Comparison of ENCODE assay signal across 9 cellular contexts in the genomic region with DNA sequence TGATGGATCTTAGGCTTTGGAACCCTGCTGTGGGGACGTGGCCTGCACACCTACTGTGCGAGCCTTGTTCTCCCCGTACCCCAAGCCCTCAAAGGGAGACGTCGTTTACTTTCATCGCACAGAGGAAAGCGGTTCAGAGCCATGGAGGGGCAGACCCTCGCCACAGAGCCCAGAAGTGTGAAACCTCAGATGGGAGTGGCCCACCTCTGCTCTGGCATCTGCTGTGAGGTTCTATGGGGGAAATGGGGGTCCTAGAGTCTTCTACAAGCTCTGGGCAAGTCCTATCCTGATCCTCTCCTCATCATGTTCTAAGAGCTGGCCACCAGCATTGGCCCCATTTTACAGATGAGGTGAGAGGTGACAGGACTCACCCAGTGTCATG. TPM values are rescaled to one million over a fixed set of nuclear protein-coding genes. Genes with fewer than 3 reads are reported as not detected.
DNase-seq lines count a peak whose midpoint lies in the region; ATAC-seq lines count a peak whose summit lies in the region.
"Had no signal": no experiment of that assay in that cellular context is flagged by ENCODE, and none has a peak within 500 bp of the region (broad histone marks: within the 10 kb centered on the region; RNA-seq: fewer than 3 reads in every experiment).

No MANE protein-coding gene starts in this region.

- POLR2A ChIA-PET in activated CD4-positive, alpha-beta memory T cell treated with anti-CD3 and anti-CD28 coated beads for 36 hours (lab: Charles Lee): no interaction called here

- no peak overlapping the region for H3K27ac ChIP-seq in iPS-18a (ENCODE audit: low read length)

- peak overlapping the region; percentile 21 for H3K9ac ChIP-seq in iPS-18a (ENCODE audit: low read length)

- no peak overlapping the region for H3K4me3 ChIP-seq in iPS-18a (ENCODE audit: low read length)
- H3K4me3 ChIP-seq: pancreas had no signal

- ATAC-seq in activated CD8-positive, alpha-beta memory T cell treated with anti-CD3 and anti-CD28 coated beads, Interleukin-2, amount 10 ng/mL, durations not matched to agents 7 days and 5 days: no peak
- no peak for ATAC-seq in stimulated activated naive CD8-positive, alpha-beta T cell treated with anti-CD3 and anti-CD28 coated beads, Interleukin-15, Interleukin-2, amounts not matched to agents 100 U/mL and 50 U/mL, for 24 hours
- no peak for ATAC-seq in GM21717 (IDR thresholded peaks at IDR 0.05; ENCODE audit: unreplicated experiment)
- ATAC-seq: pancreas had no signal

- no peaks in the 10 kb centered on the region for H3K9me3 Mint-ChIP-seq in activated CD8-positive, alpha-beta memory T cell treated with anti-CD3 and anti-CD28 coated beads, Interleukin-2, amount 10 ng/mL, durations not matched to agents 7 days and 5 days (ENCODE audit: low read depth)
- no peaks in the 10 kb centered on the region for H3K9me3 Mint-ChIP-seq in activated CD4-positive, alpha-beta memory T cell treated with anti-CD3 and anti-CD28 coated beads for 36 hours

- peak overlapping the region; percentile 89 for H3K4me3 Mint-ChIP-seq in activated CD8-positive, alpha-beta memory T cell treated with anti-CD3 and anti-CD28 coated beads, Interleukin-2, amount 10 ng/mL, durations not matched to agents 7 days and 5 days
- H3K4me3 Mint-ChIP-seq in activated CD4-positive, alpha-beta memory T cell treated with anti-CD3 and anti-CD28 coated beads for 36 hours: peak overlapping the region; percentile 83

- peak; percentile 67 for DNase-seq in activated CD8-positive, alpha-beta memory T cell treated with anti-CD3 and anti-CD28 coated beads, Interleukin-2, amount 10 ng/mL, durations not matched to agents 7 days and 5 days
- no peak for DNase-seq in activated CD8-positive, alpha-beta memory T cell treated with anti-CD3 and anti-CD28 coated beads, Interleukin-2, amount 50 U/mL, for 48 hours
- DNase-seq in activated CD4-positive, alpha-beta memory T cell treated with anti-CD3 and anti-CD28 coated beads for 36 hours: no peak
- DNase-seq in stimulated activated naive CD8-positive, alpha-beta T cell treated with anti-CD3 and anti-CD28 coated beads, Interleukin-15, Interleukin-2, amounts not matched to agents 100 U/mL and 50 U/mL, for 24 hours: peak; percentile 41
- DNase-seq in cerebellar cortex (ENCODE audit: low spot score) (no peak), NCI-H510A (lab: John Stamatoyannopoulos, UW) (no peak)

- no peaks in the 10 kb centered on the region for H3K27me3 Mint-ChIP-seq in activated CD8-positive, alpha-beta memory T cell treated with anti-CD3 and anti-CD28 coated beads, Interleukin-2, amount 10 ng/mL, durations not matched to agents 7 days and 5 days
- no peaks in the 10 kb centered on the region for H3K27me3 Mint-ChIP-seq in activated CD4-positive, alpha-beta memory T cell treated with anti-CD3 and anti-CD28 coated beads for 36 hours

- H3K4me1 ChIP-seq in iPS-18a (ENCODE audit: control insufficient read depth, low read depth, low read length): peaks cover 15% of the 10 kb centered on the region

- CTCF ChIA-PET in activated CD8-positive, alpha-beta memory T cell treated with anti-CD3 and anti-CD28 coated beads, Interleukin-2, amount 10 ng/mL, durations not matched to agents 7 days and 5 days (lab: Charles Lee): interaction anchor here (1.7 to 6.2 kb wide), 3 partner anchors 9 to 124 kb away, joined by 5 to 83 read pairs (median 7); a partner anchor contains a TSS
- CTCF ChIA-PET in activated CD4-positive, alpha-beta memory T cell treated with anti-CD3 and anti-CD28 coated beads for 36 hours (lab: Charles Lee): no interaction called here

- H3K27me3 ChIP-seq in iPS-18a (ENCODE audit: control insufficient read depth, insufficient read depth, low read length): peaks cover 13% of the 10 kb centered on the region
- H3K27me3 ChIP-seq: pancreas had no signal

- intact Hi-C loops in activated CD4-positive, alpha-beta memory T cell treated with anti-CD3 and anti-CD28 coated beads for 36 hours (cut with micrococcal nuclease): no loop called here

- H3K36me3 Mint-ChIP-seq in activated CD8-positive, alpha-beta memory T cell treated with anti-CD3 and anti-CD28 coated beads, Interleukin-2, amount 10 ng/mL, durations not matched to agents 7 days and 5 days: peaks cover 2% of the 10 kb centered on the region
- H3K36me3 Mint-ChIP-seq in activated CD4-positive, alpha-beta memory T cell treated with anti-CD3 and anti-CD28 coated beads for 36 hours: peaks cover 2% of the 10 kb centered on the region

- H3K36me3 ChIP-seq in iPS-18a (ENCODE audit: control insufficient read depth, low read depth, low read length): no peaks in the 10 kb centered on the region
- H3K36me3 ChIP-seq: pancreas had no signal

- H3K9me3 ChIP-seq in iPS-18a (ENCODE audit: control insufficient read depth, low read depth, low read length): no peaks in the 10 kb centered on the region
- H3K9me3 ChIP-seq: pancreas had no signal

- H3K27ac Mint-ChIP-seq in activated CD8-positive, alpha-beta memory T cell treated with anti-CD3 and anti-CD28 coated beads, Interleukin-2, amount 10 ng/mL, durations not matched to agents 7 days and 5 days: peak overlapping the region; percentile 95
- peak overlapping the region; percentile 95 for H3K27ac Mint-ChIP-seq in activated CD4-positive, alpha-beta memory T cell treated with anti-CD3 and anti-CD28 coated beads for 36 hours

- peaks cover 56% of the 10 kb centered on the region for H3K4me1 Mint-ChIP-seq in activated CD8-positive, alpha-beta memory T cell treated with anti-CD3 and anti-CD28 coated beads, Interleukin-2, amount 10 ng/mL, durations not matched to agents 7 days and 5 days
- H3K4me1 Mint-ChIP-seq in activated CD4-positive, alpha-beta memory T cell treated with anti-CD3 and anti-CD28 coated beads for 36 hours (ENCODE audit: low read depth): peaks cover 52% of the 10 kb centered on the region

RNA-seq across cellular contexts. Expression of a gene that starts 3.7 kb away (rescaled TPM):
- total RNA-seq in activated CD8-positive, alpha-beta memory T cell treated with anti-CD3 and anti-CD28 coated beads, Interleukin-2, amount 10 ng/mL, durations not matched to agents 7 days and 5 days: 100 to 1,000 TPM in 1 of 2 experiments, 10 to 100 TPM in 1; 96.5 to 111 TPM
- total RNA-seq in activated CD4-positive, alpha-beta memory T cell treated with anti-CD3 and anti-CD28 coated beads for 36 hours: 10 to 100 TPM; 61.9 to 68.1 TPM

RNA-seq across cellular contexts. Expression of a gene that starts 8.2 kb away (rescaled TPM):
- total RNA-seq in activated CD8-positive, alpha-beta memory T cell treated with anti-CD3 and anti-CD28 coated beads, Interleukin-2, amount 10 ng/mL, durations not matched to agents 7 days and 5 days: 1 to 10 TPM in 1 of 2 experiments, under 1 TPM in 1; 0.56 to 1.6 TPM
- under 1 TPM; 0.36 to 0.38 TPM for total RNA-seq in activated CD4-positive, alpha-beta memory T cell treated with anti-CD3 and anti-CD28 coated beads for 36 hours

Comparison
In these comparisons a context has a peak if more than half of its experiments do, and no peak if none do; other contexts are left out.
1. DNase-seq: peak in activated CD8-positive, alpha-beta memory T cell treated with anti-CD3 and anti-CD28 coated beads, Interleukin-2, amount 10 ng/mL, durations not matched to agents 7 days and 5 days (single experiment) and stimulated activated naive CD8-positive, alpha-beta T cell treated with anti-CD3 and anti-CD28 coated beads, Interleukin-15, Interleukin-2, amounts not matched to agents 100 U/mL and 50 U/mL, for 24 hours (single experiment); none in activated CD8-positive, alpha-beta memory T cell treated with anti-CD3 and anti-CD28 coated beads, Interleukin-2, amount 50 U/mL, for 48 hours (single experiment), activated CD4-positive, alpha-beta memory T cell treated with anti-CD3 and anti-CD28 coated beads for 36 hours (single experiment), cerebellar cortex (single experiment) and NCI-H510A (single experiment).